ENCODE assay signal across 10 cellular contexts in genomic region chr6:51342393-51342792, GRCh38.
"Had no signal": no experiment of that assay in that cellular context is flagged by ENCODE, and none has a peak within 500 bp of the region (broad histone marks: within the 10 kb centered on the region; RNA-seq: fewer than 3 reads in every experiment).

No MANE protein-coding gene starts in this region.

- H3K4me2 ChIP-seq: GM23338 had no signal

- H3K9ac ChIP-seq: GM23248 had no signal

- H3K36me3 ChIP-seq: HAP-1 had no signal

- FAIRE-seq: H54 had no signal

- ATAC-seq: GM23338, HCT116 had no signal

- H3K4me3 ChIP-seq: GM23248, GM23338, HAP-1 had no signal

- H2AFZ ChIP-seq: GM23248, GM23338 had no signal

- H3K9me3 ChIP-seq: HAP-1 had no signal

- H3K27ac ChIP-seq: GM23248 had no signal

- DNase-seq: GM23248, GOT3, H7, H9, HCEC 1CT, HFFc6 had no signal
